ENCODE assay signal across 27 cellular contexts in genomic region chr18:31278609-31279071, GRCh38. TPM values are rescaled to one million over a fixed set of nuclear protein-coding genes. Genes with fewer than 3 reads are reported as not detected.
DNase-seq lines count a peak whose midpoint lies in the region; ATAC-seq and TF ChIP-seq lines count a peak whose summit lies in the region.
"Had no signal": no experiment of that assay in that cellular context is flagged by ENCODE, and none has a peak within 500 bp of the region (broad histone marks: within the 10 kb centered on the region; RNA-seq: fewer than 3 reads in every experiment).

No MANE protein-coding gene starts in this region.

- H3K4me3 ChIP-seq in right atrium auricular region (no peak overlapping the region), retinal pigment epithelial cell (ENCODE audit: low read length) (no peak overlapping the region)
- H3K4me3 ChIP-seq in CD8-positive, alpha-beta memory T cell (ENCODE audit: low read length), result no peak overlapping the region
- H3K4me3 ChIP-seq: BLaER1, body of pancreas, lung, tibial nerve had no signal

- ATAC-seq in WTC11 (peak; percentile 20; the same call in 1 of the 2 replicates), sciatic nerve (no peak)
- ATAC-seq: body of pancreas, Panc1 had no signal

- intact Hi-C loops in sciatic nerve (cut with DNase I), result no loop called here

- peak overlapping the region; percentile 5 to 81 for H3K27ac ChIP-seq in right atrium auricular region
- H3K27ac ChIP-seq in CD8-positive, alpha-beta memory T cell (ENCODE audit: low read depth, low read length), result no peak overlapping the region
- H3K27ac ChIP-seq: BLaER1, body of pancreas, tibial nerve had no signal

- peaks cover 7% of the 10 kb centered on the region for H3K36me3 Mint-ChIP-seq in WTC11
- H3K36me3 Mint-ChIP-seq in CD8-positive, alpha-beta memory T cell, result no peaks in the 10 kb centered on the region

- no peaks in the 10 kb centered on the region for H3K27me3 Mint-ChIP-seq in WTC11 (ENCODE audit: low read depth)
- no peaks in the 10 kb centered on the region for H3K27me3 Mint-ChIP-seq in CD8-positive, alpha-beta memory T cell
- H3K27me3 Mint-ChIP-seq: progenitor cell of endocrine pancreas had no signal

- H3K9me3 ChIP-seq in right atrium auricular region, result no peaks in the 10 kb centered on the region
- no peaks in the 10 kb centered on the region for H3K9me3 ChIP-seq in CD8-positive, alpha-beta memory T cell (ENCODE audit: low read length)
- H3K9me3 ChIP-seq: BLaER1, body of pancreas, tibial nerve had no signal

- H3K36me3 ChIP-seq in right atrium auricular region, result no peaks in the 10 kb centered on the region
- no peaks in the 10 kb centered on the region for H3K36me3 ChIP-seq in CD8-positive, alpha-beta memory T cell (ENCODE audit: insufficient read depth, low read length)
- H3K36me3 ChIP-seq: BLaER1, tibial nerve had no signal

- peaks cover 27% of the 10 kb centered on the region for H3K4me1 Mint-ChIP-seq in WTC11
- no peaks in the 10 kb centered on the region for H3K4me1 Mint-ChIP-seq in CD8-positive, alpha-beta memory T cell

- peaks cover 0 to 29% of the 10 kb centered on the region in 2 donors for H3K4me1 ChIP-seq in right atrium auricular region
- no peaks in the 10 kb centered on the region for H3K4me1 ChIP-seq in CD8-positive, alpha-beta memory T cell (ENCODE audit: insufficient read depth, low read length)
- H3K4me1 ChIP-seq: BLaER1 had no signal

- TF ChIP-seq CTCF in WTC11 (IDR thresholded peaks at IDR 0.05), result no peak
- TF ChIP-seq CTCF in right atrium auricular region (IDR thresholded peaks at IDR 0.05), result no peak
- TF ChIP-seq CTCF in retinal pigment epithelial cell (conservative IDR thresholded peaks at IDR 0.05; ENCODE audit: low read depth, low read length), result no peak

- CTCF ChIA-PET in WTC11 (lab: Charles Lee), result interaction anchor here (0.7 kb wide), 1 partner anchor 146 kb away, joined by 4 read pairs; no protein-coding TSS in a partner anchor
- CTCF ChIA-PET in CD8-positive, alpha-beta memory T cell (lab: Charles Lee), result no interaction called here

- POLR2A ChIA-PET in WTC11 (lab: Charles Lee), result no interaction called here
- POLR2A ChIA-PET in CD8-positive, alpha-beta memory T cell (lab: Charles Lee), result no interaction called here

- DNase-seq in HT1080 (ENCODE audit: low read depth) (peak; percentile 23), WTC11 (ENCODE audit: low spot score) (no peak), right atrium auricular region (ENCODE audit: low spot score) (no peak), retinal pigment epithelial cell (ENCODE audit: low read depth) (peak; percentile 24), sciatic nerve (ENCODE audit: low spot score) (no peak), EL (no peak)
- DNase-seq in CD8-positive, alpha-beta memory T cell, result no peak
- DNase-seq: activated CD4-positive, alpha-beta T cell treated with anti-CD3 and anti-CD28 coated beads, Interleukin-2, amount 50 U/mL, for 1 hour; activated gamma-delta T cell treated with Interleukin-2 at 50 U/mL for 16 hours; activated T-cell treated with anti-CD3 and anti-CD28 coated beads, Interleukin-2, amount 50 U/mL, for 4 hours; body of pancreas; COR-L47; DND-41; NCI-H1092; NCI-H187 treated with DMSO at 0.1 percent for 48 hours; NK-92 treated with Interleukin-12 subunit alpha and Interleukin-12 subunit beta, amount 100 ng/mL, for 24 hours; SW 1271; T-helper 9 cell had no signal

- no peak overlapping the region for H3K4me3 Mint-ChIP-seq in WTC11
- no peak overlapping the region for H3K4me3 Mint-ChIP-seq in CD8-positive, alpha-beta memory T cell
- H3K4me3 Mint-ChIP-seq: activated T-cell treated with anti-CD3 and anti-CD28 coated beads, Interleukin-2, amount 50 U/mL, for 4 hours had no signal

- no peaks in the 10 kb centered on the region for H3K27me3 ChIP-seq in right atrium auricular region
- no peaks in the 10 kb centered on the region for H3K27me3 ChIP-seq in CD8-positive, alpha-beta memory T cell (ENCODE audit: insufficient read depth, low read length, poor library complexity, severe bottlenecking)
- H3K27me3 ChIP-seq: BLaER1, body of pancreas, tibial nerve had no signal

- H3K9me3 Mint-ChIP-seq in WTC11, result peaks cover 6% of the 10 kb centered on the region
- peaks cover 0 to 5% (median 2%) of the 10 kb centered on the region in 5 donors for H3K9me3 Mint-ChIP-seq in CD8-positive, alpha-beta memory T cell
- H3K9me3 Mint-ChIP-seq: activated T-cell treated with anti-CD3 and anti-CD28 coated beads, Interleukin-2, amount 50 U/mL, for 4 hours had no signal

- H3K27ac Mint-ChIP-seq in WTC11, result no peak overlapping the region
- H3K27ac Mint-ChIP-seq in CD8-positive, alpha-beta memory T cell, result no peak overlapping the region
- H3K27ac Mint-ChIP-seq: progenitor cell of endocrine pancreas had no signal

TF ChIP-seq in WTC11, 78 proteins besides CTCF, POLR2A, EP300 and RAD21:
- TF ChIP-seq ERG (CRISPR knock-in tag; IDR thresholded peaks at IDR 0.05) (no peak), ZNF512 (CRISPR knock-in tag; IDR thresholded peaks at IDR 0.05; ENCODE audit: borderline replicate concordance) (no peak), ZNF671 (CRISPR knock-in tag; IDR thresholded peaks at IDR 0.05) (no peak), FOXK1 (CRISPR knock-in tag; IDR thresholded peaks at IDR 0.05) (no peak), ZNF138 (CRISPR knock-in tag; conservative IDR thresholded peaks at IDR 0.05) (no peak), ZNF121 (CRISPR knock-in tag; IDR thresholded peaks at IDR 0.05) (no peak), ZBTB21 (CRISPR knock-in tag; IDR thresholded peaks at IDR 0.05; ENCODE audit: borderline replicate concordance) (no peak), ATF1 (CRISPR knock-in tag; IDR thresholded peaks at IDR 0.05) (no peak), ESRRA (CRISPR knock-in tag; IDR thresholded peaks at IDR 0.05; ENCODE audit: borderline replicate concordance) (no peak), ZNF219 (CRISPR knock-in tag; IDR thresholded peaks at IDR 0.05; ENCODE audit: borderline replicate concordance) (no peak), GRHL2 (CRISPR knock-in tag; IDR thresholded peaks at IDR 0.05; ENCODE audit: insufficient replicate concordance, severe bottlenecking) (no peak), TEAD1 (CRISPR knock-in tag; IDR thresholded peaks at IDR 0.05) (no peak), CREB1 (CRISPR knock-in tag; IDR thresholded peaks at IDR 0.05) (no peak), GTF2I (CRISPR knock-in tag; conservative IDR thresholded peaks at IDR 0.05) (no peak), SMAD3 (CRISPR knock-in tag; IDR thresholded peaks at IDR 0.05; ENCODE audit: borderline replicate concordance) (no peak)
- TF ChIP-seq, protein P1, sequence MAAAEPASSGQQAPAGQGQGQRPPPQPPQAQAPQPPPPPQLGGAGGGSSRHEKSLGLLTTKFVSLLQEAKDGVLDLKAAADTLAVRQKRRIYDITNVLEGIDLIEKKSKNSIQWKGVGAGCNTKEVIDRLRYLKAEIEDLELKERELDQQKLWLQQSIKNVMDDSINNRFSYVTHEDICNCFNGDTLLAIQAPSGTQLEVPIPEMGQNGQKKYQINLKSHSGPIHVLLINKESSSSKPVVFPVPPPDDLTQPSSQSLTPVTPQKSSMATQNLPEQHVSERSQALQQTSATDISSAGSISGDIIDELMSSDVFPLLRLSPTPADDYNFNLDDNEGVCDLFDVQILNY (CRISPR knock-in tag; IDR thresholded peaks at IDR 0.05), result no peak

RNA-seq across cellular contexts. Expression of gene DSG1, which starts 39.3 kb away (rescaled TPM):
- total RNA-seq in HT1080 (2014; rRNA removed; shearing (Covaris generic)), result not detected in 2 replicates
- polyA plus RNA-seq in HT1080 (2015; cell fraction: cytosol; rRNA removed), result not detected in 2 replicates
- 0.07 TPM in 1 of 2 replicates, not detected in the other for polyA plus RNA-seq in HT1080 (2015; cell fraction: nucleus; rRNA removed)
- total RNA-seq in WTC11 (2021) (0.07 to 0.09 TPM in 2 of 3 replicates, not detected in the other), right atrium auricular region (1 to 10 TPM; 4.2 to 4.7 TPM), sciatic nerve (0.04 TPM)
- total RNA-seq in CD8-positive, alpha-beta memory T cell, result not detected
- polyA plus RNA-seq in CD8-positive, alpha-beta memory T cell, result not detected
- total RNA-seq: activated T-cell treated with anti-CD3 and anti-CD28 coated beads, Interleukin-2, amount 50 U/mL, for 4 hours; endothelial cell of umbilical vein; lung; myocyte; progenitor cell of endocrine pancreas; skeletal muscle tissue; tibial nerve had no signal
- polyA plus RNA-seq: AG04450, endothelial cell of umbilical vein, lung had no signal

Comparison
In these comparisons a context has a peak if more than half of its experiments do, and no peak if none do; other contexts are left out.
1. DNase-seq: peak in HT1080 (single experiment) and retinal pigment epithelial cell (single experiment); none in WTC11 (single experiment), right atrium auricular region (single experiment), CD8-positive, alpha-beta memory T cell (0 of 5), sciatic nerve (single experiment) and EL (single experiment).